ENCODE assay signal across 8 cellular contexts in genomic region chr15:57706405-57707209, GRCh38. TPM values are rescaled to one million over a fixed set of nuclear protein-coding genes. Genes with fewer than 3 reads are reported as not detected.
DNase-seq lines count a peak whose midpoint lies in the region; ATAC-seq and TF ChIP-seq lines count a peak whose summit lies in the region.

Gene POLR2M, plus strand, starts transcription at chr15:57706714. Its CDS starts 129 bp downstream, at chr15:57706843.

- no peak within 1 kb of the TSS for H3K23ac ChIP-seq in H9 (ENCODE audit: insufficient read length, low read depth, low read length)

- H3K27me3 ChIP-seq in H9 (ENCODE audit: insufficient read depth, low read length) (no peaks in the 10 kb centered on the region), MG63 (no peaks in the 10 kb centered on the region)

- H3K27me3 Mint-ChIP-seq in H9 (ENCODE audit: low read depth), result peaks cover 45% of the 10 kb centered on the region
- peaks cover 22% of the 10 kb centered on the region for H3K27me3 Mint-ChIP-seq in nephron progenitor cell (ENCODE audit: low read depth, poor library complexity)
- no peaks in the 10 kb centered on the region for H3K27me3 Mint-ChIP-seq in stimulated activated naive CD8-positive, alpha-beta T cell treated with anti-CD3 and anti-CD28 coated beads, Interleukin-15, amount 100 ng/mL, for 72 hours

- H2BK20ac ChIP-seq in H9 (ENCODE audit: low read depth, low read length, poor library complexity, severe bottlenecking), result no peak within 1 kb of the TSS

- H3K4me3 ChIP-seq in MG63, result peak within 1 kb of the TSS; percentile 99

- peak within 1 kb of the TSS; percentile 85 to 93 for H3K4me3 Mint-ChIP-seq in H9
- H3K4me3 Mint-ChIP-seq in nephron progenitor cell, result peak within 1 kb of the TSS; percentile 91
- H3K4me3 Mint-ChIP-seq in stimulated activated naive CD8-positive, alpha-beta T cell treated with anti-CD3 and anti-CD28 coated beads, Interleukin-15, amount 100 ng/mL, for 72 hours, result peak within 1 kb of the TSS; percentile 80 to 96

- peaks cover 3% of the 10 kb centered on the region; the same call in 1 of the 2 replicates for H3K79me2 ChIP-seq in H9 (ENCODE audit: insufficient read depth, low read length)

- H3T11ph ChIP-seq in H9 (ENCODE audit: low read length), result no peak within 1 kb of the TSS

- H3K27ac Mint-ChIP-seq in H9, result peak within 1 kb of the TSS in 2 of 3 experiments; percentile 50 to 94; a peak in 6 of 7 replicates
- peak within 1 kb of the TSS; percentile 76 for H3K27ac Mint-ChIP-seq in nephron progenitor cell
- H3K27ac Mint-ChIP-seq in stimulated activated naive CD8-positive, alpha-beta T cell treated with anti-CD3 and anti-CD28 coated beads, Interleukin-15, amount 100 ng/mL, for 72 hours, result peak within 1 kb of the TSS; percentile 96 to 99

- no peaks in the 10 kb centered on the region for H4K20me1 ChIP-seq in H9 (ENCODE audit: control insufficient read depth, insufficient read depth, insufficient read length)

- H2BK12ac ChIP-seq in H9 (ENCODE audit: insufficient read length, low read depth, low read length), result peak within 1 kb of the TSS; percentile 63

- H3K56ac ChIP-seq in H9 (ENCODE audit: insufficient read length, low read depth, low read length), result no peak within 1 kb of the TSS

- no peak within 1 kb of the TSS for H2BK15ac ChIP-seq in H9 (ENCODE audit: low read depth, low read length)

- no CpG with 5 or more reads among the region's 70 CpGs for WGBS in H9 (ENCODE audit: extremely low coverage, insufficient read length, low lambda C conversion rate)

- ATAC-seq in stimulated activated naive CD8-positive, alpha-beta T cell treated with anti-CD3 and anti-CD28 coated beads, Interleukin-15, amount 100 ng/mL, for 72 hours, result peak; percentile 99

- H3K9me3 Mint-ChIP-seq in H9 (peaks cover 0 to 6% of the 10 kb centered on the region in 2 experiments; a peak in 1 of 5 replicates), nephron progenitor cell (peaks cover 11% of the 10 kb centered on the region)
- peaks cover 0 to 4% of the 10 kb centered on the region in 2 donors for H3K9me3 Mint-ChIP-seq in stimulated activated naive CD8-positive, alpha-beta T cell treated with anti-CD3 and anti-CD28 coated beads, Interleukin-15, amount 100 ng/mL, for 72 hours

- DNase-seq in ELR (ENCODE audit: low read depth) (peak; percentile 99), H9 (peak; percentile 90), MG63 (peak; percentile 97), SHP77 treated with DMSO at 0.1 percent for 48 hours (lab: John Stamatoyannopoulos, UW) (peak; percentile 94), fibroblast of the conjunctiva (ENCODE audit: low read depth) (peak; percentile 96), nephron progenitor cell (peak; percentile 75)
- peak; percentile 96 for DNase-seq in activated effector memory CD4-positive, alpha-beta T cell treated with anti-CD3 and anti-CD28 coated beads, Interleukin-2, amount 50 U/mL, for 16 hours
- peak; percentile 84 to 94 for DNase-seq in stimulated activated naive CD8-positive, alpha-beta T cell treated with anti-CD3 and anti-CD28 coated beads, Interleukin-15, amount 100 ng/mL, for 72 hours

- H3K36me3 ChIP-seq in MG63, result peaks cover 32% of the 10 kb centered on the region

- peak within 1 kb of the TSS; percentile 20; the same call in 1 of the 2 replicates for H3K4ac ChIP-seq in H9 (ENCODE audit: low read depth, low read length)

- H4K5ac ChIP-seq in H9 (ENCODE audit: insufficient read length, low read depth, low read length), result peak within 1 kb of the TSS; percentile 89

- H3K18ac ChIP-seq in H9 (ENCODE audit: insufficient read length, low read depth, low read length), result peak within 1 kb of the TSS; percentile 82

- H3K9me3 ChIP-seq in H9 (ENCODE audit: control insufficient read depth, low read depth, low read length) (no peaks in the 10 kb centered on the region), MG63 (no peaks in the 10 kb centered on the region)

- no peak within 1 kb of the TSS for H4K91ac ChIP-seq in H9 (ENCODE audit: insufficient read length, low read depth, low read length)

- no peaks in the 10 kb centered on the region for H3K4me1 ChIP-seq in H9 (ENCODE audit: insufficient read depth, low read length)

- no peak within 1 kb of the TSS for H2BK120ac ChIP-seq in H9 (ENCODE audit: low read depth, low read length, poor library complexity, severe bottlenecking)

- peaks cover 5 to 29% (median 27%) of the 10 kb centered on the region in 3 experiments; a peak in 6 of 7 replicates for H3K36me3 Mint-ChIP-seq in H9 (ENCODE audit: insufficient read depth in 1 of 3, low read depth in 3 of 3)
- peaks cover 25% of the 10 kb centered on the region for H3K36me3 Mint-ChIP-seq in nephron progenitor cell (ENCODE audit: low read depth)

- TF ChIP-seq CTCF in H9 (conservative IDR thresholded peaks at IDR 0.05) (no peak), nephron progenitor cell (IDR thresholded peaks at IDR 0.05) (no peak)

- H4K8ac ChIP-seq in H9 (replicated peaks; ENCODE audit: insufficient read length, low read depth, low read length), result no peak within 1 kb of the TSS

- H3K23me2 ChIP-seq in H9 (ENCODE audit: insufficient read length, low read depth, low read length, poor library complexity, severe bottlenecking), result peaks cover 9% of the 10 kb centered on the region

- H3K4me1 Mint-ChIP-seq in H9, result peaks cover 9 to 22% of the 10 kb centered on the region in 2 experiments
- peaks cover 29% of the 10 kb centered on the region for H3K4me1 Mint-ChIP-seq in nephron progenitor cell
- peaks cover 76% of the 10 kb centered on the region for H3K4me1 Mint-ChIP-seq in stimulated activated naive CD8-positive, alpha-beta T cell treated with anti-CD3 and anti-CD28 coated beads, Interleukin-15, amount 100 ng/mL, for 72 hours

- H3K79me1 ChIP-seq in H9 (ENCODE audit: insufficient read depth, low read depth, low read length, poor library complexity, severe bottlenecking), result peaks cover 2% of the 10 kb centered on the region

- peak within 1 kb of the TSS; percentile 98 for H3K9ac ChIP-seq in H9 (ENCODE audit: extremely low read depth, insufficient read length, low read length)

- H2AFZ ChIP-seq in H9 (ENCODE audit: low read length), result no peak within 1 kb of the TSS

- H3K14ac ChIP-seq in H9 (ENCODE audit: insufficient read depth, low read length), result peak within 1 kb of the TSS; percentile 96

- no peak within 1 kb of the TSS for H2BK5ac ChIP-seq in H9 (ENCODE audit: insufficient read length, low read length)

- H3K27ac ChIP-seq in H9 (ENCODE audit: insufficient read length, low read depth, low read length), result no peak within 1 kb of the TSS

- H2AK5ac ChIP-seq in H9 (ENCODE audit: insufficient read length, low read length), result no peak within 1 kb of the TSS

- peak within 1 kb of the TSS; percentile 92 for H3K4me2 ChIP-seq in H9 (ENCODE audit: insufficient read depth, insufficient read length, low read length)

RNA-seq across cellular contexts. Expression of gene POLR2M, which starts in this region (rescaled TPM):
- total RNA-seq in H9 (2021), result 59.8 and 67.3 TPM in 2 replicates
- 36.5 and 581 TPM in 2 replicates for total RNA-seq in MG63 (2014; rRNA removed; shearing (Covaris generic); ENCODE audit: low replicate concordance)
